In genomic region chr4:104966349-104967033, GRCh38 we compare ENCODE assay signal across 8 cellular contexts.
DNase-seq lines count a peak whose midpoint lies in the region; ATAC-seq, FAIRE-seq and TF ChIP-seq lines count a peak whose summit lies in the region.

No MANE protein-coding gene starts in this region.

- H3K27me3 ChIP-seq in brain microvascular endothelial cell (replicated peaks) = no peaks in the 10 kb centered on the region

- H3K4me1 Mint-ChIP-seq in activated T-helper 1 cell treated with anti-CD3 and anti-CD28 coated beads, Interleukin-12 subunit alpha, Interleukin-12 subunit beta, Interleukin-2, Interleukin-4 antibody, amounts not matched to agents 30 ng/mL and 10 ng/mL and 1 ng/mL, durations not matched to agents 14 hours and 24 hours and 36 hours (ENCODE audit: low read depth) = peaks cover 17% of the 10 kb centered on the region
- peaks cover 3 to 12% (median 7%) of the 10 kb centered on the region in 3 donors for H3K4me1 Mint-ChIP-seq in naive B cell

- ATAC-seq in GM19468 (IDR thresholded peaks at IDR 0.05; ENCODE audit: extremely low read depth, unreplicated experiment) (peak; percentile 95), HG03469 (IDR thresholded peaks at IDR 0.05; ENCODE audit: unreplicated experiment) (peak; percentile 96), naive B cell (ENCODE audit: low read depth in 2 of 2) (peak; percentile 70 to 82)

- TF ChIP-seq POLR2A in GM12891 (IDR thresholded peaks at IDR 0.05; ENCODE audit: low read depth, low read length) = 0 out of 2 replicates have a peak, but pooled peaks have one; percentile 21

- in situ Hi-C loops in brain microvascular endothelial cell (cut with HindIII; ENCODE audit: low pct_ligation_motif_present, low sequenced_read_pairs) = no loop called here

- peaks cover 6% of the 10 kb centered on the region for H3K36me3 Mint-ChIP-seq in activated T-helper 1 cell treated with anti-CD3 and anti-CD28 coated beads, Interleukin-12 subunit alpha, Interleukin-12 subunit beta, Interleukin-2, Interleukin-4 antibody, amounts not matched to agents 30 ng/mL and 10 ng/mL and 1 ng/mL, durations not matched to agents 14 hours and 24 hours and 36 hours (ENCODE audit: low read depth)
- H3K36me3 Mint-ChIP-seq in naive B cell = no peaks in the 10 kb centered on the region

- peak overlapping the region; percentile 63 for H3K4me3 Mint-ChIP-seq in activated T-helper 1 cell treated with anti-CD3 and anti-CD28 coated beads, Interleukin-12 subunit alpha, Interleukin-12 subunit beta, Interleukin-2, Interleukin-4 antibody, amounts not matched to agents 30 ng/mL and 10 ng/mL and 1 ng/mL, durations not matched to agents 14 hours and 24 hours and 36 hours
- H3K4me3 Mint-ChIP-seq in naive B cell = peak overlapping the region in 5 of 8 donors; percentile 16 to 69 (median 54)

- H3K9me3 Mint-ChIP-seq in activated T-helper 1 cell treated with anti-CD3 and anti-CD28 coated beads, Interleukin-12 subunit alpha, Interleukin-12 subunit beta, Interleukin-2, Interleukin-4 antibody, amounts not matched to agents 30 ng/mL and 10 ng/mL and 1 ng/mL, durations not matched to agents 14 hours and 24 hours and 36 hours = peaks cover 8% of the 10 kb centered on the region
- H3K9me3 Mint-ChIP-seq in naive B cell = peaks cover 0 to 9% (median 3%) of the 10 kb centered on the region in 7 donors

- H3K36me3 ChIP-seq in brain microvascular endothelial cell (replicated peaks) = no peaks in the 10 kb centered on the region

- intact Hi-C loops in activated T-helper 1 cell treated with anti-CD3 and anti-CD28 coated beads, Interleukin-12 subunit alpha, Interleukin-12 subunit beta, Interleukin-2, Interleukin-4 antibody, amounts not matched to agents 30 ng/mL and 10 ng/mL and 1 ng/mL, durations not matched to agents 14 hours and 24 hours and 36 hours (cut with micrococcal nuclease) = loop anchor here (1.0 to 10.0 kb wide), 11 partner anchors 24 to 742 kb away; partner anchors contain the start of genes GSTCD, INTS12 and TET2

- H3K27ac Mint-ChIP-seq in activated T-helper 1 cell treated with anti-CD3 and anti-CD28 coated beads, Interleukin-12 subunit alpha, Interleukin-12 subunit beta, Interleukin-2, Interleukin-4 antibody, amounts not matched to agents 30 ng/mL and 10 ng/mL and 1 ng/mL, durations not matched to agents 14 hours and 24 hours and 36 hours = peak overlapping the region; percentile 91
- peak overlapping the region in 3 of 6 donors; percentile 22 to 73 (median 39) for H3K27ac Mint-ChIP-seq in naive B cell

- H3K4me3 ChIP-seq in brain microvascular endothelial cell (ENCODE audit: low read depth, low read length) = no peak overlapping the region

- DNase-seq in GM12891 (ENCODE audit: insufficient read length, low spot score) = peak; percentile 25
- peak; percentile 42 for DNase-seq in activated T-helper 1 cell treated with anti-CD3 and anti-CD28 coated beads, Interleukin-12 subunit alpha, Interleukin-12 subunit beta, Interleukin-2, Interleukin-4 antibody, amounts not matched to agents 30 ng/mL and 10 ng/mL and 1 ng/mL, durations not matched to agents 14 hours and 24 hours and 36 hours (ENCODE audit: low spot score)
- no peak for DNase-seq in naive B cell
- DNase-seq in effector CD8-positive, alpha-beta T cell (lab: John Stamatoyannopoulos, UW) = no peak
- no peak for DNase-seq in NCI-H187 treated with DMSO at 0.1 percent for 48 hours (lab: John Stamatoyannopoulos, UW)
- DNase-seq in brain microvascular endothelial cell = no peak

- peaks cover 5% of the 10 kb centered on the region for H3K27me3 Mint-ChIP-seq in activated T-helper 1 cell treated with anti-CD3 and anti-CD28 coated beads, Interleukin-12 subunit alpha, Interleukin-12 subunit beta, Interleukin-2, Interleukin-4 antibody, amounts not matched to agents 30 ng/mL and 10 ng/mL and 1 ng/mL, durations not matched to agents 14 hours and 24 hours and 36 hours (ENCODE audit: insufficient read depth)
- H3K27me3 Mint-ChIP-seq in naive B cell = peaks cover 0 to 12% (median 6%) of the 10 kb centered on the region in 3 donors

- FAIRE-seq in GM12891 (lab: Jason Lieb, UNC) = peak; percentile 92

- TF ChIP-seq CTCF in brain microvascular endothelial cell (IDR thresholded peaks at IDR 0.05; ENCODE audit: low read depth, low read length, missing control alignments) = no peak

- H3K27ac ChIP-seq in brain microvascular endothelial cell = no peak overlapping the region

TF ChIP-seq in GM12891, 5 proteins besides CTCF, POLR2A, EP300 and RAD21:
- TF ChIP-seq POU2F2 (IDR thresholded peaks at IDR 0.05; ENCODE audit: low read depth, low read length) (0 out of 2 replicates have a peak, but pooled peaks have one; percentile 44), PAX5 (IDR thresholded peaks at IDR 0.05; ENCODE audit: insufficient read depth, low read length, severe bottlenecking) (no peak)

Comparison
In these comparisons a context has a peak if more than half of its experiments do, and no peak if none do; other contexts are left out.
1. DNase-seq: peak in GM12891 (single experiment) and activated T-helper 1 cell treated with anti-CD3 and anti-CD28 coated beads, Interleukin-12 subunit alpha, Interleukin-12 subunit beta, Interleukin-2, Interleukin-4 antibody, amounts not matched to agents 30 ng/mL and 10 ng/mL and 1 ng/mL, durations not matched to agents 14 hours and 24 hours and 36 hours (single experiment); none in naive B cell (single experiment), effector CD8-positive, alpha-beta T cell (single experiment), NCI-H187 treated with DMSO at 0.1 percent for 48 hours (single experiment) and brain microvascular endothelial cell (single experiment).
2. Peak in every context shown above with its lines, with median percentiles within 50 percentile points of each other: ATAC-seq.